15 cellular contexts compared by ENCODE assay signal in genomic region chr16:68136515-68136914, GRCh38. TPM values are rescaled to one million over a fixed set of nuclear protein-coding genes. Genes with fewer than 3 reads are reported as not detected.
DNase-seq lines count a peak whose midpoint lies in the region; ATAC-seq and TF ChIP-seq lines count a peak whose summit lies in the region.
"Had no signal": no experiment of that assay in that cellular context is flagged by ENCODE, and none has a peak within 500 bp of the region (broad histone marks: within the 10 kb centered on the region; RNA-seq: fewer than 3 reads in every experiment).

No MANE protein-coding gene starts in this region.

- ATAC-seq in CD8-positive, alpha-beta T cell, result no peak
- peak; percentile 93 for ATAC-seq in esophagus mucosa
- ATAC-seq in gastrocnemius medialis, result no peak

- H3K27ac ChIP-seq in CD8-positive, alpha-beta T cell (ENCODE audit: low read depth, low read length), result no peak overlapping the region
- peak overlapping the region in 3 of 4 donors; percentile 2 to 86 (median 35) for H3K27ac ChIP-seq in gastrocnemius medialis
- H3K27ac ChIP-seq: BLaER1 treated with 17β-estradiol and CSF1 and Interleukin-3, amounts not matched to agents 10 nM and 100 nM had no signal

- CTCF ChIA-PET in CD8-positive, alpha-beta T cell (lab: Charles Lee), result no interaction called here

- no peaks in the 10 kb centered on the region for H3K9me3 ChIP-seq in CD8-positive, alpha-beta T cell (ENCODE audit: low read length)
- no peaks in the 10 kb centered on the region for H3K9me3 ChIP-seq in gastrocnemius medialis
- H3K9me3 ChIP-seq: BLaER1 treated with 17β-estradiol and CSF1 and Interleukin-3, amounts not matched to agents 10 nM and 100 nM had no signal

- no peaks in the 10 kb centered on the region for H3K9me3 Mint-ChIP-seq in activated T-cell treated with anti-CD3 and anti-CD28 coated beads, Interleukin-2, amount 50 U/mL, for 24 hours
- no peaks in the 10 kb centered on the region for H3K9me3 Mint-ChIP-seq in CD8-positive, alpha-beta T cell
- H3K9me3 Mint-ChIP-seq: CD4-positive, alpha-beta memory T cell; HFFc6 had no signal

- peaks cover 16% of the 10 kb centered on the region for H3K4me1 ChIP-seq in CD8-positive, alpha-beta T cell (ENCODE audit: insufficient read depth, low read length)
- H3K4me1 ChIP-seq in gastrocnemius medialis, result peaks cover 43 to 49% of the 10 kb centered on the region in 2 donors

- H3K4me3 ChIP-seq in CD8-positive, alpha-beta T cell (ENCODE audit: low read depth, low read length), result no peak overlapping the region
- no peak overlapping the region for H3K4me3 ChIP-seq in gastrocnemius medialis
- H3K4me3 ChIP-seq: BLaER1 treated with 17β-estradiol and CSF1 and Interleukin-3, amounts not matched to agents 10 nM and 100 nM had no signal

- H3K4me3 Mint-ChIP-seq in activated T-cell treated with anti-CD3 and anti-CD28 coated beads, Interleukin-2, amount 50 U/mL, for 24 hours, result no peak overlapping the region
- H3K4me3 Mint-ChIP-seq in CD8-positive, alpha-beta T cell, result no peak overlapping the region
- H3K4me3 Mint-ChIP-seq: CD4-positive, alpha-beta memory T cell; HFFc6 had no signal

- H3K36me3 ChIP-seq in CD8-positive, alpha-beta T cell (ENCODE audit: insufficient read depth, low read length), result peaks cover 4% of the 10 kb centered on the region
- H3K36me3 ChIP-seq in gastrocnemius medialis, result no peaks in the 10 kb centered on the region

- in situ Hi-C loops in gastrocnemius medialis (cut with MboI; ENCODE audit: low sequenced_read_pairs in 4 of 4), result no loop called here

- TF ChIP-seq CTCF in CD8-positive, alpha-beta T cell (IDR thresholded peaks at IDR 0.05), result no peak
- no peak for TF ChIP-seq CTCF in gastrocnemius medialis (IDR thresholded peaks at IDR 0.05 in 4 of 5, conservative IDR thresholded peaks at IDR 0.05 in 1 of 5)

- DNase-seq in activated T-cell treated with anti-CD3 and anti-CD28 coated beads, Interleukin-2, amount 50 U/mL, for 24 hours, result no peak
- DNase-seq in activated T-cell treated with anti-CD3 and anti-CD28 coated beads, Interleukin-2, amount 50 U/mL, for 48 hours, result no peak
- no peak for DNase-seq in CD8-positive, alpha-beta T cell
- no peak for DNase-seq in gastrocnemius medialis
- no peak for DNase-seq in cerebellar cortex (ENCODE audit: low spot score)
- no peak for DNase-seq in germinal center (ENCODE audit: low spot score)
- no peak for DNase-seq in activated gamma-delta T cell (lab: John Stamatoyannopoulos, UW)
- DNase-seq: ACHN; CD4-positive, alpha-beta memory T cell; COR-L47; GF-D8; HCEC 1CT; HFFc6 had no signal

- POLR2A ChIA-PET in CD8-positive, alpha-beta T cell (lab: Charles Lee), result interaction anchor here (0.6 kb wide), 1 partner anchor 18 kb away, joined by 3 read pairs; no protein-coding TSS in a partner anchor

- peak overlapping the region; percentile 29 for H3K27ac Mint-ChIP-seq in activated T-cell treated with anti-CD3 and anti-CD28 coated beads, Interleukin-2, amount 50 U/mL, for 24 hours
- peak overlapping the region; percentile 18 for H3K27ac Mint-ChIP-seq in CD8-positive, alpha-beta T cell
- H3K27ac Mint-ChIP-seq: HFFc6 had no signal

- H3K27me3 Mint-ChIP-seq in activated T-cell treated with anti-CD3 and anti-CD28 coated beads, Interleukin-2, amount 50 U/mL, for 24 hours, result no peaks in the 10 kb centered on the region
- no peaks in the 10 kb centered on the region for H3K27me3 Mint-ChIP-seq in CD8-positive, alpha-beta T cell (ENCODE audit: low read depth)
- H3K27me3 Mint-ChIP-seq: CD4-positive, alpha-beta memory T cell had no signal

- intact Hi-C loops in CD8-positive, alpha-beta T cell (cut with DNase I, micrococcal nuclease), result no loop called here
- intact Hi-C loops in gastrocnemius medialis (cut with DNase I; ENCODE audit: low total_unique reads), result no loop called here

- H3K36me3 Mint-ChIP-seq in activated T-cell treated with anti-CD3 and anti-CD28 coated beads, Interleukin-2, amount 50 U/mL, for 24 hours (ENCODE audit: low read depth), result peaks cover 64% of the 10 kb centered on the region
- peaks cover 68% of the 10 kb centered on the region for H3K36me3 Mint-ChIP-seq in CD8-positive, alpha-beta T cell

- no peaks in the 10 kb centered on the region for H3K27me3 ChIP-seq in CD8-positive, alpha-beta T cell (ENCODE audit: insufficient read depth, low read length)
- no peaks in the 10 kb centered on the region for H3K27me3 ChIP-seq in gastrocnemius medialis
- H3K27me3 ChIP-seq: BLaER1 treated with 17β-estradiol and CSF1 and Interleukin-3, amounts not matched to agents 10 nM and 100 nM had no signal

- no peak for TF ChIP-seq POLR2A in gastrocnemius medialis (IDR thresholded peaks at IDR 0.05)

- peaks cover 48% of the 10 kb centered on the region for H3K4me1 Mint-ChIP-seq in activated T-cell treated with anti-CD3 and anti-CD28 coated beads, Interleukin-2, amount 50 U/mL, for 24 hours (ENCODE audit: low read depth)
- peaks cover 48% of the 10 kb centered on the region for H3K4me1 Mint-ChIP-seq in CD8-positive, alpha-beta T cell (ENCODE audit: low read depth)

RNA-seq across cellular contexts. Expression of gene NFATC3, which starts 51.3 kb away (rescaled TPM):
- total RNA-seq in CD8-positive, alpha-beta T cell, result 10 to 100 TPM; 79.4 to 85.2 TPM
- total RNA-seq in esophagus mucosa, result 17.6 TPM
- 10 to 100 TPM; 47.9 to 72.7 (median 70.7) TPM for total RNA-seq in gastrocnemius medialis
